ENCODE assay signal across 8 cellular contexts in the genomic region with DNA sequence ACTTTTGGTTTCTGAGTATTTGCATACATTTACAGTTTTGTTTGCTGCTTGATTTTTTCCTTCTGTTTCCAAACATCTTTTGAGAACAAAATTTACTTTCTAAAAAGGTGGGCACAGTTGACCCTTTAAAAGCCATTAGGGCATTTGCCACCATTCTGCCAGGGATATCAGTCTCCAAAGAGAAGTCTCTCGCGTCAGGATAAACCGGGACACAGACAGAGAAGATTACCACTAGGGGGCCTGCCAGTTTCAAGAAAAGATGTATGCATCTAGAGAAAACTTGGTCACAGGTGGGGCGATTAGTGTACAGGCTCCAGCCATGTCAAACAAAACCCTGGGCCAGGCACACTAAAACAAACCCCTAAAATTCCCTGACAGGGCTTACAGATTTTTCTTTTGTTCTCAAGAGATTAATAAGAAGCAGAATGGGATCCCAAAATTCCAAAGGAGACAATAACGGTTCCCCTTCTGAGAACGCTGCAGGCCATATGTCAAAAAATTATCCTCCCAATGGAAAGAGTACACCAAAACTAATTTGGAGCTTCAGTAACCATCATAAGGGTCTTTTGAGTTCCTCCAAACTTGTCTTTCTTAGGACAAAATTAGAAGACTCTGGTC. TPM values are rescaled to one million over a fixed set of nuclear protein-coding genes. Genes with fewer than 3 reads are reported as not detected.
DNase-seq lines count a peak whose midpoint lies in the region; ATAC-seq and TF ChIP-seq lines count a peak whose summit lies in the region.

No MANE protein-coding gene starts in this region.

- no peak overlapping the region for H3K4me3 Mint-ChIP-seq in activated CD4-positive, alpha-beta T cell treated with anti-CD3 and anti-CD28 coated beads, Interleukin-2, amount 10 ng/mL, durations not matched to agents 7 days and 5 days

- ATAC-seq in GM21381 (IDR thresholded peaks at IDR 0.05; ENCODE audit: unreplicated experiment), result no peak
- no peak for ATAC-seq in GM21528 (IDR thresholded peaks at IDR 0.05; ENCODE audit: low FRiP score, unreplicated experiment)

- CTCF ChIA-PET in activated CD4-positive, alpha-beta T cell treated with anti-CD3 and anti-CD28 coated beads, Interleukin-2, amount 10 ng/mL, durations not matched to agents 7 days and 5 days (lab: Charles Lee), result no interaction called here
- CTCF ChIA-PET in RWPE1 (lab: Yijun Ruan, JAX), result interaction anchor here (1.4 kb wide), 1 partner anchor 29 kb away, joined by 3 read pairs; no protein-coding TSS in a partner anchor

- POLR2A ChIA-PET in activated CD4-positive, alpha-beta T cell treated with anti-CD3 and anti-CD28 coated beads, Interleukin-2, amount 10 ng/mL, durations not matched to agents 7 days and 5 days (lab: Charles Lee), result no interaction called here
- POLR2A ChIA-PET in RWPE1 (lab: Yijun Ruan, JAX; ENCODE audit: low non-redundant PET), result no interaction called here

- no peaks in the 10 kb centered on the region for H3K9me3 Mint-ChIP-seq in activated CD4-positive, alpha-beta T cell treated with anti-CD3 and anti-CD28 coated beads, Interleukin-2, amount 10 ng/mL, durations not matched to agents 7 days and 5 days

- peaks cover 17% of the 10 kb centered on the region for H3K27me3 Mint-ChIP-seq in activated CD4-positive, alpha-beta T cell treated with anti-CD3 and anti-CD28 coated beads, Interleukin-2, amount 10 ng/mL, durations not matched to agents 7 days and 5 days

- H3K4me1 Mint-ChIP-seq in activated CD4-positive, alpha-beta T cell treated with anti-CD3 and anti-CD28 coated beads, Interleukin-2, amount 10 ng/mL, durations not matched to agents 7 days and 5 days, result no peaks in the 10 kb centered on the region

- peak; percentile 55 for TF ChIP-seq CTCF in RWPE1 (conservative IDR thresholded peaks at IDR 0.05; ENCODE audit: low read depth)
- TF ChIP-seq CTCF in foreskin fibroblast (IDR thresholded peaks at IDR 0.05; ENCODE audit: low read depth, low read length), result peak; percentile 58

- H3K4me3 ChIP-seq in foreskin fibroblast (ENCODE audit: low read depth in 1 of 2, low read length in 2 of 2) (no peak overlapping the region), skeletal muscle cell (ENCODE audit: low read depth, low read length) (no peak overlapping the region)

- peak; percentile 29 for DNase-seq in activated CD4-positive, alpha-beta T cell treated with anti-CD3 and anti-CD28 coated beads, Interleukin-2, amount 10 ng/mL, durations not matched to agents 7 days and 5 days
- DNase-seq in activated CD4-positive, alpha-beta T cell treated with anti-CD3 and anti-CD28 coated beads for 4 hours, result no peak
- peak; percentile 79 for DNase-seq in HT-29 (ENCODE audit: low spot score)
- DNase-seq in RWPE1 (ENCODE audit: low spot score), result peak; percentile 36
- DNase-seq in foreskin fibroblast, result peak; percentile 12 to 50
- peak; percentile 5 for DNase-seq in skeletal muscle cell (ENCODE audit: low read depth)

- no peak overlapping the region for H3K27ac ChIP-seq in RWPE1

- H3K27ac Mint-ChIP-seq in activated CD4-positive, alpha-beta T cell treated with anti-CD3 and anti-CD28 coated beads, Interleukin-2, amount 10 ng/mL, durations not matched to agents 7 days and 5 days, result no peak overlapping the region

- no peaks in the 10 kb centered on the region for H3K36me3 Mint-ChIP-seq in activated CD4-positive, alpha-beta T cell treated with anti-CD3 and anti-CD28 coated beads, Interleukin-2, amount 10 ng/mL, durations not matched to agents 7 days and 5 days (ENCODE audit: low read depth)

RNA-seq across cellular contexts. Expression of a gene that starts 10.7 kb away (rescaled TPM):
- under 1 TPM; 0.40 to 0.58 TPM for total RNA-seq in activated CD4-positive, alpha-beta T cell treated with anti-CD3 and anti-CD28 coated beads, Interleukin-2, amount 10 ng/mL, durations not matched to agents 7 days and 5 days
- total RNA-seq in HT-29 (2014; rRNA removed; shearing (Covaris generic)), result 0.05 and 0.18 TPM in 2 replicates

Comparison
In these comparisons a context has a peak if more than half of its experiments do, and no peak if none do; other contexts are left out.
1. DNase-seq: peak in activated CD4-positive, alpha-beta T cell treated with anti-CD3 and anti-CD28 coated beads, Interleukin-2, amount 10 ng/mL, durations not matched to agents 7 days and 5 days (single experiment), HT-29 (single experiment), RWPE1 (single experiment), foreskin fibroblast (2 of 2) and skeletal muscle cell (single experiment); none in activated CD4-positive, alpha-beta T cell treated with anti-CD3 and anti-CD28 coated beads for 4 hours (0 of 2).